22 cellular contexts compared by ENCODE assay signal in genomic region chr14:74977901-74978385, GRCh38. TPM values are rescaled to one million over a fixed set of nuclear protein-coding genes. Genes with fewer than 3 reads are reported as not detected.
DNase-seq lines count a peak whose midpoint lies in the region; ATAC-seq and TF ChIP-seq lines count a peak whose summit lies in the region.
"Had no signal": no experiment of that assay in that cellular context is flagged by ENCODE, and none has a peak within 500 bp of the region (broad histone marks: within the 10 kb centered on the region; RNA-seq: fewer than 3 reads in every experiment).

No MANE protein-coding gene starts in this region.

- peak overlapping the region; percentile 56 for H3K9ac ChIP-seq in NT2/D1 (ENCODE audit: insufficient read length, low read depth)

- no peak overlapping the region for H3K4me3 Mint-ChIP-seq in osteocyte (ENCODE audit: unreplicated experiment)
- H3K4me3 Mint-ChIP-seq: CD4-positive, alpha-beta memory T cell; effector memory CD8-positive, alpha-beta T cell; T-cell had no signal

- H3K27ac Mint-ChIP-seq in osteocyte (ENCODE audit: unreplicated experiment), result peak overlapping the region; percentile 25
- H3K27ac Mint-ChIP-seq: effector memory CD8-positive, alpha-beta T cell; T-cell had no signal

- peaks cover 37% of the 10 kb centered on the region for H3K4me1 ChIP-seq in NT2/D1 (ENCODE audit: insufficient read depth, insufficient read length)
- H3K4me1 ChIP-seq: A549 had no signal

- H3K4me3 ChIP-seq in NT2/D1 (ENCODE audit: insufficient read length, low read depth), result no peak overlapping the region
- H3K4me3 ChIP-seq: A549, left ventricle myocardium inferior, SJSA1 had no signal

- H3K36me3 ChIP-seq in NT2/D1 (ENCODE audit: insufficient read depth, insufficient read length, low read length), result no peaks in the 10 kb centered on the region
- H3K36me3 ChIP-seq: left ventricle myocardium inferior, SJSA1 had no signal

- peaks cover 11% of the 10 kb centered on the region for H3K27me3 Mint-ChIP-seq in osteocyte (ENCODE audit: unreplicated experiment)
- H3K27me3 Mint-ChIP-seq: CD4-positive, alpha-beta memory T cell; effector memory CD8-positive, alpha-beta T cell; T-cell had no signal

- DNase-seq in D341Med (ENCODE audit: low spot score) (peak; percentile 10), NT2/D1 (ENCODE audit: low read depth, low spot score) (no peak), islet precursor cell (peak; percentile 54), osteocyte (ENCODE audit: extremely low spot score, unreplicated experiment) (no peak)
- no peak for DNase-seq in stimulated activated CD4-positive, alpha-beta T cell treated with anti-CD3 and anti-CD28 coated beads, Interleukin-4, amount 100 ng/mL, for 4 hours
- DNase-seq: activated CD4-positive, alpha-beta T cell treated with anti-CD3 and anti-CD28 coated beads for 48 hours; activated CD8-positive, alpha-beta memory T cell treated with anti-CD3 and anti-CD28 coated beads for 24 hours; activated T-cell treated with anti-CD3 and anti-CD28 coated beads, Interleukin-2, amount 50 U/mL, for 1 hour; caudate nucleus; CD4-positive, alpha-beta memory T cell; effector memory CD8-positive, alpha-beta T cell; erythroblast; GOT3; left ventricle myocardium inferior; NCI-H2107; stimulated activated naive CD4-positive, alpha-beta T cell; T-cell had no signal

- no peaks in the 10 kb centered on the region for H3K36me3 Mint-ChIP-seq in osteocyte (ENCODE audit: unreplicated experiment)
- H3K36me3 Mint-ChIP-seq: CD4-positive, alpha-beta memory T cell; T-cell had no signal

- no peak for TF ChIP-seq CTCF in osteocyte (IDR thresholded peaks at IDR 0.05)

- H3K9me3 ChIP-seq in NT2/D1 (ENCODE audit: insufficient read depth, low read length), result no peaks in the 10 kb centered on the region
- H3K9me3 ChIP-seq: A549, left ventricle myocardium inferior, SJSA1 had no signal

- ATAC-seq in HG02588 (IDR thresholded peaks at IDR 0.05; ENCODE audit: unreplicated experiment), result no peak
- no peak for ATAC-seq in HG03460 (IDR thresholded peaks at IDR 0.05; ENCODE audit: unreplicated experiment)
- no peak for ATAC-seq in HG03097 (IDR thresholded peaks at IDR 0.05; ENCODE audit: low FRiP score, unreplicated experiment)
- ATAC-seq: A549; effector memory CD8-positive, alpha-beta T cell; T-cell had no signal

- no peaks in the 10 kb centered on the region for H3K9me3 Mint-ChIP-seq in osteocyte (ENCODE audit: unreplicated experiment)
- H3K9me3 Mint-ChIP-seq: CD4-positive, alpha-beta memory T cell; effector memory CD8-positive, alpha-beta T cell; T-cell had no signal

- H3K27me3 ChIP-seq in NT2/D1 (ENCODE audit: insufficient read depth, insufficient read length), result peaks cover 16% of the 10 kb centered on the region
- H3K27me3 ChIP-seq: SJSA1 had no signal

- H3K4me1 Mint-ChIP-seq in osteocyte (ENCODE audit: unreplicated experiment), result peaks cover 60% of the 10 kb centered on the region

RNA-seq across cellular contexts. Expression of gene PGF, which starts 22.5 kb away (rescaled TPM):
- total RNA-seq in osteocyte, result 3.5 and 3.9 TPM in 2 replicates
- total RNA-seq: CD4-positive, alpha-beta memory T cell had no signal

RNA-seq across cellular contexts. Expression of gene EIF2B2, which starts 24.8 kb away (rescaled TPM):
- 44.4 and 46.7 TPM in 2 replicates for total RNA-seq in osteocyte

RNA-seq across cellular contexts. Expression of gene RPS6KL1, which starts 54.9 kb away (rescaled TPM):
- total RNA-seq in osteocyte, result 0.65 and 0.97 TPM in 2 replicates
- total RNA-seq: SJSA1 had no signal

Comparison
In these comparisons a context has a peak if more than half of its experiments do, and no peak if none do; other contexts are left out.
1. DNase-seq: peak in D341Med (single experiment) and islet precursor cell (single experiment); none in NT2/D1 (single experiment), osteocyte (single experiment) and stimulated activated CD4-positive, alpha-beta T cell treated with anti-CD3 and anti-CD28 coated beads, Interleukin-4, amount 100 ng/mL, for 4 hours (0 of 2).